Comparison of ENCODE assay signal across 21 cellular contexts in the genomic region with DNA sequence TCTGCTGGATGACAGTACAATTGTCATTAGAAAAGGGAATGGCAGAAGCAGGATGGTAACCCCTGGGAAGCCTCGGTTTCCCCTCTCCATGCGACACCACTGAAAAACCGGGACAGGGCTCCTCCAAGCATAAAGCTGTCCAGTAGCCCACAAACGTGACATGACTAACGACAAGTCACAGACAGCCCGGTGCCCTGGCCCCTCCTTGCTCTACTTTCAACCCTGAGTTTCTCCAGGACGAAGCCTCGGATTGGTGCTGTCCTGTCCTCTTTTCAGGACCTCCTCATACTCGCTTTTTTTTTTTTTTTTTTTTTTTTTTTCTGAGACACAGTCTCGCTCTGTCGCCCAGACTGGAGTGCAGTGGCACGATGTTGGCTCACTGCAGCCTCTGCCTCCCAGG. TPM values are rescaled to one million over a fixed set of nuclear protein-coding genes. Genes with fewer than 3 reads are reported as not detected.
DNase-seq lines count a peak whose midpoint lies in the region; ATAC-seq and TF ChIP-seq lines count a peak whose summit lies in the region.
"Had no signal": no experiment of that assay in that cellular context is flagged by ENCODE, and none has a peak within 500 bp of the region (broad histone marks: within the 10 kb centered on the region; RNA-seq: fewer than 3 reads in every experiment).

No MANE protein-coding gene starts in this region.

- H4K8ac ChIP-seq in mesenchymal stem cell (ENCODE audit: low read length) = no peak overlapping the region

- H3K14ac ChIP-seq in mesenchymal stem cell (ENCODE audit: low read length in 2 of 2) = no peak overlapping the region

- no peak for TF ChIP-seq CTCF in esophagus muscularis mucosa (IDR thresholded peaks at IDR 0.05)

- ATAC-seq in HG03521 (IDR thresholded peaks at IDR 0.05; ENCODE audit: unreplicated experiment) = no peak
- ATAC-seq: activated CD8-positive, alpha-beta memory T cell treated with anti-CD3 and anti-CD28 coated beads, Interleukin-2, amount 10 ng/mL, durations not matched to agents 7 days and 5 days; activated T-cell treated with anti-CD3 and anti-CD28 coated beads, Interleukin-2, amount 50 U/mL, for 72 hours; stimulated activated naive CD8-positive, alpha-beta T cell treated with anti-CD3 and anti-CD28 coated beads, Interleukin-15, Interleukin-2, amounts not matched to agents 100 U/mL and 50 U/mL, for 24 hours had no signal

- H3K4me1 ChIP-seq in adipocyte (ENCODE audit: control insufficient read depth, insufficient read depth, low read length) (peaks cover 41% of the 10 kb centered on the region), esophagus muscularis mucosa (peaks cover 37 to 56% (median 42%) of the 10 kb centered on the region in 4 donors), mesenchymal stem cell (ENCODE audit: control insufficient read depth, insufficient read depth, low read depth, low read length) (peaks cover 48% of the 10 kb centered on the region), stomach smooth muscle (ENCODE audit: control insufficient read depth, insufficient read depth, low read length) (peaks cover 22% of the 10 kb centered on the region)

- no peak overlapping the region for H2BK120ac ChIP-seq in mesenchymal stem cell (ENCODE audit: low read depth, low read length)

- DNase-seq in adipocyte (ENCODE audit: low read depth) (no peak), esophagus muscularis mucosa (ENCODE audit: extremely low spot score) (no peak), mesenchymal stem cell (no peak), NCI-H2107 (lab: John Stamatoyannopoulos, UW) (no peak), T-helper 2 cell (no peak)
- DNase-seq: activated CD4-positive, alpha-beta T cell treated with anti-CD3 and anti-CD28 coated beads, Interleukin-2, amount 10 ng/mL, durations not matched to agents 7 days and 5 days; activated CD8-positive, alpha-beta memory T cell treated with anti-CD3 and anti-CD28 coated beads, Interleukin-2, amount 10 ng/mL, durations not matched to agents 7 days and 5 days; activated T-cell treated with anti-CD3 and anti-CD28 coated beads, Interleukin-2, amount 50 U/mL, for 72 hours; CD4-positive, CD25-positive, alpha-beta regulatory T cell; cerebellar nuclear complex; effector CD4-positive, alpha-beta T cell; NCI-H1092 treated with DMSO at 0.1 percent for 48 hours; NCI-H187 treated with DMSO at 0.1 percent for 48 hours; NCI-H226; NCI-H748 treated with DMSO at 0.1 percent for 48 hours; stimulated activated naive CD8-positive, alpha-beta T cell treated with anti-CD3 and anti-CD28 coated beads, Interleukin-15, Interleukin-2, amounts not matched to agents 100 U/mL and 50 U/mL, for 24 hours; T-helper 9 cell had no signal

- H3K27me3 ChIP-seq in adipocyte (replicated peaks; ENCODE audit: control insufficient read depth, insufficient read depth, low read length) = no peaks in the 10 kb centered on the region
- H3K27me3 ChIP-seq in esophagus muscularis mucosa = no peaks in the 10 kb centered on the region
- no peaks in the 10 kb centered on the region for H3K27me3 ChIP-seq in mesenchymal stem cell (ENCODE audit: control insufficient read depth in 1 of 2, insufficient read depth in 1 of 2, low read length in 2 of 2)
- H3K27me3 ChIP-seq in stomach smooth muscle (ENCODE audit: control insufficient read depth in 1 of 2, insufficient read depth in 2 of 2, low read length in 2 of 2) = no peaks in the 10 kb centered on the region
- H3K27me3 ChIP-seq: neutrophil, tibial nerve had no signal

- H3K4me3 ChIP-seq in adipocyte (ENCODE audit: low read length) = no peak overlapping the region
- no peak overlapping the region for H3K4me3 ChIP-seq in esophagus muscularis mucosa
- no peak overlapping the region for H3K4me3 ChIP-seq in mesenchymal stem cell (ENCODE audit: insufficient read depth in 1 of 2, low read depth in 1 of 2, low read length in 2 of 2)
- H3K4me3 ChIP-seq in stomach smooth muscle (ENCODE audit: low read length in 2 of 2) = no peak overlapping the region
- H3K4me3 ChIP-seq: tibial nerve had no signal

- H2AFZ ChIP-seq in mesenchymal stem cell (ENCODE audit: low read depth, low read length) = no peak overlapping the region

- no peak overlapping the region for H2BK15ac ChIP-seq in mesenchymal stem cell (ENCODE audit: low read depth, poor library complexity, severe bottlenecking)

- H3K27ac ChIP-seq in esophagus muscularis mucosa (replicated peaks in 1 of 4) (peak overlapping the region; percentile 64 to 74 (median 72)), mesenchymal stem cell (ENCODE audit: low read length, poor library complexity, severe bottlenecking) (peak overlapping the region; percentile 16), stomach smooth muscle (ENCODE audit: low read length) (peak overlapping the region; percentile 24)
- H3K27ac ChIP-seq: neutrophil, tibial nerve had no signal

- peaks cover 41% of the 10 kb centered on the region for H3K36me3 ChIP-seq in adipocyte (ENCODE audit: control insufficient read depth, insufficient read depth, low read length, severe bottlenecking)
- H3K36me3 ChIP-seq in esophagus muscularis mucosa = peaks cover 33 to 72% (median 68%) of the 10 kb centered on the region in 4 donors
- peaks cover 61 to 64% of the 10 kb centered on the region in 2 experiments for H3K36me3 ChIP-seq in mesenchymal stem cell (ENCODE audit: control insufficient read depth in 1 of 2, insufficient read depth in 2 of 2, low read depth in 1 of 2, low read length in 2 of 2)
- H3K36me3 ChIP-seq in stomach smooth muscle (ENCODE audit: control insufficient read depth in 2 of 2, insufficient read depth in 2 of 2, low read length in 2 of 2) = peaks cover 31 to 43% of the 10 kb centered on the region in 2 donors

- no peak for TF ChIP-seq EP300 in esophagus muscularis mucosa (IDR thresholded peaks at IDR 0.05)

- no peak overlapping the region for H2BK12ac ChIP-seq in mesenchymal stem cell (ENCODE audit: low read length in 2 of 2)

- intact Hi-C loops in esophagus muscularis mucosa (cut with DNase I) = no loop called here

- H3K23ac ChIP-seq in mesenchymal stem cell (ENCODE audit: low read length in 2 of 2) = no peak overlapping the region

- no peak overlapping the region for H2AK5ac ChIP-seq in mesenchymal stem cell (ENCODE audit: low read length, severe bottlenecking)

- no peaks in the 10 kb centered on the region for H3K9me3 ChIP-seq in adipocyte (ENCODE audit: control insufficient read depth, low read length)
- H3K9me3 ChIP-seq in esophagus muscularis mucosa = no peaks in the 10 kb centered on the region
- H3K9me3 ChIP-seq in mesenchymal stem cell (ENCODE audit: control insufficient read depth, low read length) = no peaks in the 10 kb centered on the region
- H3K9me3 ChIP-seq in stomach smooth muscle (ENCODE audit: control insufficient read depth in 2 of 2, low read length in 2 of 2) = no peaks in the 10 kb centered on the region
- H3K9me3 ChIP-seq: neutrophil, tibial nerve had no signal

- no peak overlapping the region for H2BK5ac ChIP-seq in mesenchymal stem cell (ENCODE audit: low read depth, low read length, poor library complexity, severe bottlenecking)

- TF ChIP-seq POLR2A in esophagus muscularis mucosa (IDR thresholded peaks at IDR 0.05; ENCODE audit: low read depth) = no peak

- WGBS in esophagus muscularis mucosa = 71% methylated on average over 12 of the region's 12 CpGs
- 86% methylated on average over 11 of the region's 12 CpGs for WGBS in mesenchymal stem cell

- H4K91ac ChIP-seq in mesenchymal stem cell (ENCODE audit: low read length) = no peak overlapping the region

- H3K79me1 ChIP-seq in mesenchymal stem cell (replicated peaks; ENCODE audit: low read length, poor library complexity, severe bottlenecking) = peaks cover 35% of the 10 kb centered on the region

- H3K9ac ChIP-seq in adipocyte (ENCODE audit: low read length) = peak overlapping the region; percentile 25
- no peak overlapping the region for H3K9ac ChIP-seq in mesenchymal stem cell (ENCODE audit: low read length)
- no peak overlapping the region for H3K9ac ChIP-seq in stomach smooth muscle (ENCODE audit: low read length in 2 of 2)

- H3K18ac ChIP-seq in mesenchymal stem cell (ENCODE audit: low read depth in 1 of 2, low read length in 2 of 2) = no peak overlapping the region

- no peak overlapping the region for H3K4ac ChIP-seq in mesenchymal stem cell (ENCODE audit: low read depth in 1 of 2, low read length in 2 of 2)

- H3K4me2 ChIP-seq in mesenchymal stem cell (ENCODE audit: low read length, poor library complexity, severe bottlenecking) = no peak overlapping the region

RNA-seq across cellular contexts. Expression of a gene that starts 16.3 kb away (rescaled TPM):
- 100 to 1,000 TPM in 1 of 4 donors, 10 to 100 TPM in 3; 42.4 to 106 (median 56.0) TPM for total RNA-seq in esophagus muscularis mucosa
- polyA plus RNA-seq in mesenchymal stem cell (2013, experiment 1 of 2) = 41.4 TPM
- polyA plus RNA-seq in mesenchymal stem cell (2013, experiment 2 of 2) = 41.4 TPM

RNA-seq across cellular contexts. Expression of a gene that starts 37.2 kb away (rescaled TPM):
- 10 to 100 TPM; 22.8 to 59.2 (median 42.8) TPM for total RNA-seq in esophagus muscularis mucosa
- polyA plus RNA-seq in mesenchymal stem cell (2013, experiment 1 of 2) = 184 TPM
- 188 TPM for polyA plus RNA-seq in mesenchymal stem cell (2013, experiment 2 of 2)

Comparison
In these comparisons a context has a peak if more than half of its experiments do, and no peak if none do; other contexts are left out.
1. H3K27ac ChIP-seq: peak in every context shown above with its lines; median percentile 72 in esophagus muscularis mucosa; 24 in stomach smooth muscle; 16 in mesenchymal stem cell.